In genomic region chr1:18701183-18701582, GRCh38 we compare ENCODE assay signal across 25 cellular contexts.
"Had no signal": no experiment of that assay in that cellular context is flagged by ENCODE, and none has a peak within 500 bp of the region (broad histone marks: within the 10 kb centered on the region; RNA-seq: fewer than 3 reads in every experiment).

No MANE protein-coding gene starts in this region.

- H3K36me3 ChIP-seq: pancreas, right lobe of liver, sigmoid colon, stomach, thoracic aorta, thyroid gland, tibial nerve, upper lobe of left lung, uterus had no signal

- DNase-seq: naive B cell; naive thymus-derived CD8-positive, alpha-beta T cell; nephron progenitor cell; occipital lobe; pancreas; psoas muscle; right cardiac atrium; right lobe of liver; sigmoid colon; small intestine; stimulated activated CD4-positive, alpha-beta T cell treated with anti-CD3 and anti-CD28 coated beads, Interleukin-15, amount 100 ng/mL, for 24 hours; stimulated activated CD4-positive, alpha-beta T cell treated with anti-CD3 and anti-CD28 coated beads, Interleukin-2, amount 100 ng/mL, for 24 hours; stimulated activated CD4-positive, alpha-beta T cell treated with anti-CD3 and anti-CD28 coated beads, Interleukin-2, amount 100 ng/mL, for 48 hours; stimulated activated CD4-positive, alpha-beta T cell treated with anti-CD3 and anti-CD28 coated beads, Interleukin-4, amount 100 ng/mL, for 24 hours; stimulated activated naive B cell treated with anti-CD40 and anti-IgM and Interleukin-4, amounts not matched to agents 10 μg/mL and 1 μg/mL and 100 μg/mL, for 72 hours; stimulated activated naive CD4-positive, alpha-beta T cell treated with Interleukin-2 at 50 U/mL for 16 hours; stomach; thyroid gland; trophoblast cell; upper lobe of left lung; uterus had no signal

- H3K9me3 ChIP-seq: pancreas, psoas muscle, right lobe of liver, sigmoid colon, stomach, thoracic aorta, thyroid gland, tibial nerve, upper lobe of left lung, uterus had no signal

- H3K4me1 ChIP-seq: pancreas, psoas muscle, right lobe of liver, sigmoid colon, stomach, thyroid gland, tibial nerve, upper lobe of left lung, uterus had no signal

- H3K27me3 ChIP-seq: right lobe of liver, thyroid gland had no signal

- H3K4me3 ChIP-seq: pancreas, psoas muscle, right lobe of liver, sigmoid colon, stomach, thoracic aorta, thyroid gland, tibial nerve, upper lobe of left lung, uterus had no signal

- FAIRE-seq: pancreas, small intestine had no signal

- H3K27ac ChIP-seq: pancreas, psoas muscle, right lobe of liver, sigmoid colon, stomach, thoracic aorta, thyroid gland, tibial nerve, upper lobe of left lung, uterus had no signal

- ATAC-seq: naive thymus-derived CD8-positive, alpha-beta T cell; natural killer cell treated with Interleukin-12 subunit alpha and Interleukin-12 subunit beta and Interleukin-15 and Interleukin-18, amount 100 ng/mL, for 72 hours; pancreas; psoas muscle; right cardiac atrium; right lobe of liver; stimulated activated effector memory CD8-positive, alpha-beta T cell treated with anti-CD3 and anti-CD28 coated beads, Interleukin-12 subunit alpha, Interleukin-12 subunit beta, amount 100 ng/mL, for 72 hours; stimulated activated naive B cell treated with anti-CD40 and anti-IgM and Interleukin-4, amounts not matched to agents 10 μg/mL and 1 μg/mL and 100 μg/mL, for 72 hours had no signal
